ENCODE assay signal across 22 cellular contexts in the genomic region with DNA sequence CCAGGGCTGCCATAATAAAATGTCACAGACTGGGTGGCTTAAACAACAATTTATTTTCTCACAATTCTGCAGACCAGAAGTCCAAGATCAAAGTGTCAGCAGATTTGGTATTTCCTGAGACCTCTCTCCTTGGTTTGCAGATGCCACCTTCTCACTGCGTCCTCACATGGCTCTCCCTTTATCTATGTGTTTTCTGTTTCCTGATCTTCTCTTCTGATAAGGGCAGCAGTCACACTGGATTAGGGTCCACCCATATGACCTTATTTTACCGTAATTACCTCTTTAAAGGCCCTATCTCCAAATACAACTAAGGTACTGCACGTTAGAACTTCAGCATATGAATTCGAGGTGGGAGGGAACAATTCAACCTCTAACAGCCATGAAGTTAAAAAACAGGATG.
"Had no signal": no experiment of that assay in that cellular context is flagged by ENCODE, and none has a peak within 500 bp of the region (broad histone marks: within the 10 kb centered on the region; RNA-seq: fewer than 3 reads in every experiment).

No MANE protein-coding gene starts in this region.

- H3K27ac Mint-ChIP-seq: effector memory CD8-positive, alpha-beta T cell; natural killer cell; stimulated activated naive CD8-positive, alpha-beta T cell treated with anti-CD3 and anti-CD28 coated beads, Interleukin-15, amount 100 ng/mL, for 72 hours had no signal

- H3K36me3 Mint-ChIP-seq: natural killer cell had no signal

- H3K4me3 ChIP-seq: lower lobe of right lung, pancreas, smooth muscle cell, suprapubic skin, transverse colon, upper lobe of right lung, uterus had no signal

- H3K4me2 ChIP-seq: smooth muscle cell had no signal

- H3K9me3 ChIP-seq: lower lobe of right lung, pancreas, suprapubic skin, transverse colon, upper lobe of right lung, uterus had no signal

- FAIRE-seq: frontal cortex, keratinocyte, pancreas had no signal

- H3K4me1 ChIP-seq: lower lobe of right lung, pancreas, suprapubic skin, upper lobe of right lung, uterus had no signal

- H3K27me3 ChIP-seq: pancreas, suprapubic skin, transverse colon, upper lobe of right lung, uterus had no signal

- DNase-seq: cortex of kidney; effector memory CD8-positive, alpha-beta T cell; hypothalamus; left ventricle myocardium superior; lower lobe of right lung; natural killer cell; occipital lobe; pancreas; stimulated activated CD4-positive, alpha-beta T cell treated with anti-CD3 and anti-CD28 coated beads, Interleukin-12 subunit alpha, Interleukin-12 subunit beta, amount 100 ng/mL, for 4 hours; stimulated activated CD4-positive, alpha-beta T cell treated with anti-CD3 and anti-CD28 coated beads, Interleukin-1b, Interleukin-23, amount 100 ng/mL, for 48 hours; stimulated activated CD4-positive, alpha-beta T cell treated with anti-CD3 and anti-CD28 coated beads, Interleukin-4, amount 100 ng/mL, for 1 hour; stimulated activated CD8-positive, alpha-beta memory T cell treated with anti-CD3 and anti-CD28 coated beads, Interleukin-4, amount 100 ng/mL, for 48 hours; stimulated activated naive CD4-positive, alpha-beta T cell; stimulated activated naive CD8-positive, alpha-beta T cell treated with anti-CD3 and anti-CD28 coated beads, Interleukin-15, amount 100 ng/mL, for 72 hours; transverse colon; upper lobe of right lung; uterus had no signal

- H3K4me1 Mint-ChIP-seq: natural killer cell; stimulated activated naive CD8-positive, alpha-beta T cell treated with anti-CD3 and anti-CD28 coated beads, Interleukin-15, amount 100 ng/mL, for 72 hours had no signal

- H3K27ac ChIP-seq: lower lobe of right lung, pancreas, suprapubic skin, transverse colon, upper lobe of right lung, uterus had no signal

- H3K4me3 Mint-ChIP-seq: effector memory CD8-positive, alpha-beta T cell; natural killer cell; stimulated activated naive CD8-positive, alpha-beta T cell treated with anti-CD3 and anti-CD28 coated beads, Interleukin-15, amount 100 ng/mL, for 72 hours had no signal

- H3K27me3 Mint-ChIP-seq: effector memory CD8-positive, alpha-beta T cell; stimulated activated naive CD8-positive, alpha-beta T cell treated with anti-CD3 and anti-CD28 coated beads, Interleukin-15, amount 100 ng/mL, for 72 hours had no signal

- ATAC-seq: effector memory CD8-positive, alpha-beta T cell; left ventricle myocardium superior; lower lobe of right lung; natural killer cell; pancreas; sciatic nerve; stimulated activated naive CD8-positive, alpha-beta T cell treated with anti-CD3 and anti-CD28 coated beads, Interleukin-15, amount 100 ng/mL, for 72 hours; upper lobe of right lung had no signal

- H3K36me3 ChIP-seq: lower lobe of right lung, pancreas, suprapubic skin, transverse colon, upper lobe of right lung, uterus had no signal
